2 cellular contexts compared by ENCODE assay signal in the genomic region with DNA sequence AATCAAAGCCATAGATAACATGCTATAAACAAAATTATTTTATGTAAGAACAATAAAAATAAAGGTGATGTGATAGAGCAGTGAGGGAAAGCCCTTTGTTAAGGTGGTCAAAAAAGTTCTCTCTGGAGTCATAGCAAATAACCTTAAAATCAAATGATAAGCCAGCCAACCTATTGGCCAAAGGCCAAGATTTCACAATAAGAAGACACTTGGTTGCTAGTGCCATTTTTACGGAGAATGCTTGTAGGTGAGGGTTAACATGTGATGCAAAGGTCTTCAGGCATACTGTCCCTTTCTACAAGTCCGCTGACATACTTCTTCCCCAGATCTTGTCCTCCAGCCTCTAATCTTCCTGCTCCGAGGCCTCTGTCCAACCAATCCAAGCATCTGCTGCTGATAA.
TF ChIP-seq lines count a peak whose summit lies in the region.

No MANE protein-coding gene starts in this region.

TF ChIP-seq in IMR-90, 13 proteins besides CTCF, POLR2A, EP300 and RAD21:
- TF ChIP-seq RFX5 (IDR thresholded peaks at IDR 0.05; ENCODE audit: low read depth, low read length) = no peak
- peak; percentile 13; the same call in 1 of the 2 replicates for TF ChIP-seq CEBPB (IDR thresholded peaks at IDR 0.05; ENCODE audit: low read depth, low read length)

TF ChIP-seq in K562, 482 proteins besides CTCF, POLR2A, EP300 and RAD21:
- no peak for TF ChIP-seq POU5F1 (IDR thresholded peaks at IDR 0.05; ENCODE audit: borderline replicate concordance, low read depth, low read length, partially characterized antibody)
- TF ChIP-seq NFIC (IDR thresholded peaks at IDR 0.05) = peak; percentile 90
- TF ChIP-seq, protein P1, sequence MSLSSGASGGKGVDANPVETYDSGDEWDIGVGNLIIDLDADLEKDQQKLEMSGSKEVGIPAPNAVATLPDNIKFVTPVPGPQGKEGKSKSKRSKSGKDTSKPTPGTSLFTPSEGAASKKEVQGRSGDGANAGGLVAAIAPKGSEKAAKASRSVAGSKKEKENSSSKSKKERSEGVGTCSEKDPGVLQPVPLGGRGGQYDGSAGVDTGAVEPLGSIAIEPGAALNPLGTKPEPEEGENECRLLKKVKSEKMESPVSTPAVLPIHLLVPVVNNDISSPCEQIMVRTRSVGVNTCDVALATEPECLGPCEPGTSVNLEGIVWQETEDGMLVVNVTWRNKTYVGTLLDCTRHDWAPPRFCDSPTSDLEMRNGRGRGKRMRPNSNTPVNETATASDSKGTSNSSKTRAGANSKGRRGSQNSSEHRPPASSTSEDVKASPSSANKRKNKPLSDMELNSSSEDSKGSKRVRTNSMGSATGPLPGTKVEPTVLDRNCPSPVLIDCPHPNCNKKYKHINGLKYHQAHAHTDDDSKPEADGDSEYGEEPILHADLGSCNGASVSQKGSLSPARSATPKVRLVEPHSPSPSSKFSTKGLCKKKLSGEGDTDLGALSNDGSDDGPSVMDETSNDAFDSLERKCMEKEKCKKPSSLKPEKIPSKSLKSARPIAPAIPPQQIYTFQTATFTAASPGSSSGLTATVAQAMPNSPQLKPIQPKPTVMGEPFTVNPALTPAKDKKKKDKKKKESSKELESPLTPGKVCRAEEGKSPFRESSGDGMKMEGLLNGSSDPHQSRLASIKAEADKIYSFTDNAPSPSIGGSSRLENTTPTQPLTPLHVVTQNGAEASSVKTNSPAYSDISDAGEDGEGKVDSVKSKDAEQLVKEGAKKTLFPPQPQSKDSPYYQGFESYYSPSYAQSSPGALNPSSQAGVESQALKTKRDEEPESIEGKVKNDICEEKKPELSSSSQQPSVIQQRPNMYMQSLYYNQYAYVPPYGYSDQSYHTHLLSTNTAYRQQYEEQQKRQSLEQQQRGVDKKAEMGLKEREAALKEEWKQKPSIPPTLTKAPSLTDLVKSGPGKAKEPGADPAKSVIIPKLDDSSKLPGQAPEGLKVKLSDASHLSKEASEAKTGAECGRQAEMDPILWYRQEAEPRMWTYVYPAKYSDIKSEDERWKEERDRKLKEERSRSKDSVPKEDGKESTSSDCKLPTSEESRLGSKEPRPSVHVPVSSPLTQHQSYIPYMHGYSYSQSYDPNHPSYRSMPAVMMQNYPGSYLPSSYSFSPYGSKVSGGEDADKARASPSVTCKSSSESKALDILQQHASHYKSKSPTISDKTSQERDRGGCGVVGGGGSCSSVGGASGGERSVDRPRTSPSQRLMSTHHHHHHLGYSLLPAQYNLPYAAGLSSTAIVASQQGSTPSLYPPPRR (CRISPR knock-in tag; IDR thresholded peaks at IDR 0.05; ENCODE audit: borderline replicate concordance) = no peak
- TF ChIP-seq CEBPB (tag; IDR thresholded peaks at IDR 0.05) = peak; percentile 62
- no peak for TF ChIP-seq ZNF507 (tag; conservative IDR thresholded peaks at IDR 0.05)
- peak; percentile 28; the same call in 1 of the 2 replicates for TF ChIP-seq NFIX (CRISPR knock-in tag; IDR thresholded peaks at IDR 0.05; ENCODE audit: low read depth)
- TF ChIP-seq CEBPG (CRISPR knock-in tag; IDR thresholded peaks at IDR 0.05) = no peak
- TF ChIP-seq CEBPG (tag; conservative IDR thresholded peaks at IDR 0.05 in 1 of 2, IDR thresholded peaks at IDR 0.05 in 1 of 2) = 0 out of 4 replicates have a peak, but pooled peaks of 1 of the 2 experiments have one; percentile 15
TF ChIP-seq in K562: peak in this region for 4.
